Comparison of ENCODE assay signal across 1 cellular context in the genomic region with DNA sequence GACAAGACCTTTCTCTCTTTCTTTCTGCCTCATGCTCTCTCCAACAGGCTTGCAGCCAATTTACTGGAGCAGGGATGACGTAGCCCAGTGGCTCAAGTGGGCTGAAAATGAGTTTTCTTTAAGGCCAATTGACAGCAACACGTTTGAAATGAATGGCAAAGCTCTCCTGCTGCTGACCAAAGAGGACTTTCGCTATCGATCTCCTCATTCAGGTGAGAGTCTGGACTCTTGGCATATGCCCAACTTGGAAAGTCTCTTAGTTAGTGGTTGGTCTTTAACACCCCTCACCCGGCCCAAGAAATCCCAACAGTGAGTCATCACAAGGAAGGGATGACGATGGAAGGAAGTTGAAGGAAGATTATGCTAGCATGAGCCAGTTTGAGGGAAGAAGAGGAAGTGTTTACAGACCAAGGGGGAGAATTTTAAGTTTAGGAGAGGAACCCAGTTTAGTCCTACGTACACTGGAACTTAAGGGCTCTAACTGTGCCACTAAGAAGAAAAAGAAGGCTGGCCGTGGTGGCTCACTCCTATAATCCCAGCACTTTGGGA.
TF ChIP-seq lines count a peak whose summit lies in the region.

No MANE protein-coding gene starts in this region.

TF ChIP-seq in WTC11, 78 proteins besides CTCF, POLR2A, EP300 and RAD21 (continued from another document):
- TF ChIP-seq, protein P1, sequence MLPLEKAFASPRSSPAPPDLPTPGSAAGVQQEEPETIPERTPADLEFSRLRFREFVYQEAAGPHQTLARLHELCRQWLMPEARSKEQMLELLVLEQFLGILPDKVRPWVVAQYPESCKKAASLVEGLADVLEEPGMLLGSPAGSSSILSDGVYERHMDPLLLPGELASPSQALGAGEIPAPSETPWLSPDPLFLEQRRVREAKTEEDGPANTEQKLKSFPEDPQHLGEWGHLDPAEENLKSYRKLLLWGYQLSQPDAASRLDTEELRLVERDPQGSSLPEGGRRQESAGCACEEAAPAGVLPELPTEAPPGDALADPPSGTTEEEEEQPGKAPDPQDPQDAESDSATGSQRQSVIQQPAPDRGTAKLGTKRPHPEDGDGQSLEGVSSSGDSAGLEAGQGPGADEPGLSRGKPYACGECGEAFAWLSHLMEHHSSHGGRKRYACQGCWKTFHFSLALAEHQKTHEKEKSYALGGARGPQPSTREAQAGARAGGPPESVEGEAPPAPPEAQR (CRISPR knock-in tag; IDR thresholded peaks at IDR 0.05): no peak
- no peak for TF ChIP-seq GRHL2 (CRISPR knock-in tag; IDR thresholded peaks at IDR 0.05; ENCODE audit: insufficient replicate concordance, severe bottlenecking)
- no peak for TF ChIP-seq CREM (CRISPR knock-in tag; IDR thresholded peaks at IDR 0.05)
- TF ChIP-seq, protein P2, sequence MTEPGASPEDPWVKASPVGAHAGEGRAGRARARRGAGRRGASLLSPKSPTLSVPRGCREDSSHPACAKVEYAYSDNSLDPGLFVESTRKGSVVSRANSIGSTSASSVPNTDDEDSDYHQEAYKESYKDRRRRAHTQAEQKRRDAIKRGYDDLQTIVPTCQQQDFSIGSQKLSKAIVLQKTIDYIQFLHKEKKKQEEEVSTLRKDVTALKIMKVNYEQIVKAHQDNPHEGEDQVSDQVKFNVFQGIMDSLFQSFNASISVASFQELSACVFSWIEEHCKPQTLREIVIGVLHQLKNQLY (CRISPR knock-in tag; IDR thresholded peaks at IDR 0.05): no peak
- TF ChIP-seq TEAD4 (CRISPR knock-in tag; IDR thresholded peaks at IDR 0.05): no peak
- no peak for TF ChIP-seq RELA (CRISPR knock-in tag; IDR thresholded peaks at IDR 0.05; ENCODE audit: borderline replicate concordance)
- no peak for TF ChIP-seq E2F1 (CRISPR knock-in tag; IDR thresholded peaks at IDR 0.05)
- no peak for TF ChIP-seq ZNF423 (CRISPR knock-in tag; IDR thresholded peaks at IDR 0.05)
